In genomic region chr4:114148372-114149070, GRCh38 we compare ENCODE assay signal across 6 cellular contexts.
A peak's percentile ranks its signal among the peaks of the same experiment; 100 is the strongest.
DNase-seq lines count a peak whose midpoint lies in the region; ATAC-seq, FAIRE-seq and TF ChIP-seq lines count a peak whose summit lies in the region.
"Not testable (repeated sequence)": the region's sequence is repeated elsewhere in the genome, so short reads cannot be mapped to it uniquely, and the experiment has no call there.

No MANE protein-coding gene starts in this region.

- H3K23ac ChIP-seq in neuronal stem cell (ENCODE audit: low read depth, low read length, poor library complexity): peak overlapping the region; percentile 65

- CTCF ChIA-PET in activated naive CD4-positive, alpha-beta T cell treated with anti-CD3 and anti-CD28 coated beads for 36 hours (lab: Charles Lee): not testable (repeated sequence)

- H4K8ac ChIP-seq in neuronal stem cell (ENCODE audit: low read depth, low read length): not testable (repeated sequence)

- peaks cover 15% of the 10 kb centered on the region; the same call in 1 of the 2 replicates for H3K9me3 ChIP-seq in Loucy (ENCODE audit: insufficient read depth, low read depth, low read length)
- not testable (repeated sequence) for H3K9me3 ChIP-seq in kidney (ENCODE audit: control insufficient read depth in 1 of 2, low read length in 2 of 2); lower lobe of right lung; neuronal stem cell (replicated peaks in 1 of 2; ENCODE audit: control insufficient read depth in 2 of 2, insufficient read depth in 1 of 2, low read depth in 1 of 2, low read length in 2 of 2)

- peak overlapping the region; percentile 11 for H3K4me2 ChIP-seq in Loucy (ENCODE audit: low read depth, low read length, poor library complexity, severe bottlenecking)
- not testable (repeated sequence) for H3K4me2 ChIP-seq in neuronal stem cell (ENCODE audit: insufficient read depth, low read length, poor library complexity, severe bottlenecking)

- H3K4me3 ChIP-seq in Loucy (ENCODE audit: low read length, poor library complexity, severe bottlenecking): peak overlapping the region; percentile 72
- not testable (repeated sequence) for H3K4me3 ChIP-seq in kidney (ENCODE audit: low read length in 2 of 2); lower lobe of right lung; neuronal stem cell (ENCODE audit: low read length in 2 of 2)

- WGBS in neuronal stem cell (ENCODE audit: extremely low coverage in 2 of 2, insufficient read length in 2 of 2, insufficient replicate concordance in 1 of 2), 2 donors: no CpG with 5 or more reads among the region's 27 CpGs

- FAIRE-seq in kidney (lab: Jason Lieb, UNC): not testable (repeated sequence)

- not testable (repeated sequence) for H3K36me3 ChIP-seq in Loucy (ENCODE audit: insufficient read depth, low read length); kidney (ENCODE audit: control insufficient read depth in 1 of 2, insufficient read depth in 2 of 2, low read length in 2 of 2); lower lobe of right lung; neuronal stem cell (replicated peaks in 1 of 2; ENCODE audit: control insufficient read depth in 2 of 2, insufficient read depth in 2 of 2, low read length in 2 of 2)

- H3K27me3 ChIP-seq in Loucy (ENCODE audit: insufficient read depth, low read length, poor library complexity, severe bottlenecking); lower lobe of right lung (ENCODE audit: low read depth); neuronal stem cell (ENCODE audit: control insufficient read depth in 3 of 3, insufficient read depth in 3 of 3, low read depth in 1 of 3, low read length in 3 of 3): not testable (repeated sequence)

- not testable (repeated sequence) for H3K9ac ChIP-seq in Loucy (ENCODE audit: low read depth, low read length, poor library complexity, severe bottlenecking); kidney (ENCODE audit: low read length in 2 of 2); neuronal stem cell (ENCODE audit: low read depth, low read length, poor library complexity)

- not testable (repeated sequence) for H3K79me1 ChIP-seq in neuronal stem cell (ENCODE audit: low read depth, low read length)

- peaks cover 12% of the 10 kb centered on the region for H3F3A ChIP-seq in Loucy (ENCODE audit: low read depth)

- peak overlapping the region; percentile 73 for H3K4me3 Mint-ChIP-seq in activated naive CD4-positive, alpha-beta T cell treated with anti-CD3 and anti-CD28 coated beads for 36 hours

- DNase-seq in activated naive CD4-positive, alpha-beta T cell treated with anti-CD3 and anti-CD28 coated beads for 36 hours; neuronal stem cell (ENCODE audit: low spot score): not testable (repeated sequence)
- DNase-seq in kidney (peak; percentile 63), lower lobe of right lung (peak; percentile 42), posterior vena cava (ENCODE audit: low spot score) (peak; percentile 58)

- H3K9me3 Mint-ChIP-seq in activated naive CD4-positive, alpha-beta T cell treated with anti-CD3 and anti-CD28 coated beads for 36 hours: not testable (repeated sequence)

- not testable (repeated sequence) for H3K9me2 ChIP-seq in Loucy (replicated peaks; ENCODE audit: low read depth, low read length)

- H4K20me1 ChIP-seq in Loucy (ENCODE audit: insufficient read depth, low read length, poor library complexity, severe bottlenecking): not testable (repeated sequence)

- H3K79me2 ChIP-seq in Loucy (ENCODE audit: insufficient read depth, low read length): not testable (repeated sequence)

- H4K91ac ChIP-seq in neuronal stem cell (ENCODE audit: low read depth, low read length, poor library complexity): not testable (repeated sequence)

- not testable (repeated sequence) for H3K27ac Mint-ChIP-seq in activated naive CD4-positive, alpha-beta T cell treated with anti-CD3 and anti-CD28 coated beads for 36 hours

- H3K4me1 Mint-ChIP-seq in activated naive CD4-positive, alpha-beta T cell treated with anti-CD3 and anti-CD28 coated beads for 36 hours (ENCODE audit: low read depth): not testable (repeated sequence)

- peak overlapping the region; percentile 28 for H3K18ac ChIP-seq in neuronal stem cell (ENCODE audit: low read length)

- not testable (repeated sequence) for H2BK120ac ChIP-seq in neuronal stem cell (ENCODE audit: low read depth, low read length)

- not testable (repeated sequence) for H2AFZ ChIP-seq in Loucy (ENCODE audit: low read length); neuronal stem cell (ENCODE audit: low read length)

- H3K27ac ChIP-seq in kidney (ENCODE audit: low read depth in 2 of 2, low read length in 2 of 2); lower lobe of right lung; neuronal stem cell (replicated peaks; ENCODE audit: low read length): not testable (repeated sequence)

- not testable (repeated sequence) for H2AK5ac ChIP-seq in neuronal stem cell (ENCODE audit: low read depth, low read length)

- TF ChIP-seq CTCF in Loucy (conservative IDR thresholded peaks at IDR 0.05; ENCODE audit: low read length); kidney (IDR thresholded peaks at IDR 0.05; ENCODE audit: borderline replicate concordance, extremely low read depth, insufficient read depth); lower lobe of right lung (IDR thresholded peaks at IDR 0.05): not testable (repeated sequence)

- H3K4me1 ChIP-seq in Loucy (ENCODE audit: insufficient read depth, low read length, poor library complexity, severe bottlenecking): peaks cover 15% of the 10 kb centered on the region
- H3K4me1 ChIP-seq in kidney (ENCODE audit: control insufficient read depth in 1 of 2, insufficient read depth in 1 of 2, low read depth in 1 of 2, low read length in 2 of 2); lower lobe of right lung; neuronal stem cell (ENCODE audit: control insufficient read depth in 2 of 2, insufficient read depth in 1 of 2, low read depth in 1 of 2, low read length in 2 of 2): not testable (repeated sequence)

- not testable (repeated sequence) for H2BK5ac ChIP-seq in neuronal stem cell (ENCODE audit: low read length)

- not testable (repeated sequence) for H3K27me3 Mint-ChIP-seq in activated naive CD4-positive, alpha-beta T cell treated with anti-CD3 and anti-CD28 coated beads for 36 hours (ENCODE audit: low read depth)

- H2BK12ac ChIP-seq in neuronal stem cell (ENCODE audit: low read length): not testable (repeated sequence)

- H3K36me3 Mint-ChIP-seq in activated naive CD4-positive, alpha-beta T cell treated with anti-CD3 and anti-CD28 coated beads for 36 hours (ENCODE audit: low read depth): not testable (repeated sequence)

- not testable (repeated sequence) for H3K14ac ChIP-seq in neuronal stem cell (ENCODE audit: low read length)

- not testable (repeated sequence) for H3K4ac ChIP-seq in neuronal stem cell (ENCODE audit: low read length)

- intact Hi-C loops in activated naive CD4-positive, alpha-beta T cell treated with anti-CD3 and anti-CD28 coated beads for 36 hours (cut with micrococcal nuclease); kidney (cut with DNase I); lower lobe of right lung (cut with DNase I); posterior vena cava (cut with DNase I): not testable (repeated sequence)

- not testable (repeated sequence) for ATAC-seq in lower lobe of right lung

- not testable (repeated sequence) for H2BK15ac ChIP-seq in neuronal stem cell (ENCODE audit: low read length)
